In genomic region chr21:15026370-15026769, GRCh38 we compare ENCODE assay signal across 20 cellular contexts. TPM values are rescaled to one million over a fixed set of nuclear protein-coding genes. Genes with fewer than 3 reads are reported as not detected.
DNase-seq lines count a peak whose midpoint lies in the region; ATAC-seq, FAIRE-seq and TF ChIP-seq lines count a peak whose summit lies in the region.
"Had no signal": no experiment of that assay in that cellular context is flagged by ENCODE, and none has a peak within 500 bp of the region (broad histone marks: within the 10 kb centered on the region; RNA-seq: fewer than 3 reads in every experiment).

No MANE protein-coding gene starts in this region.

- H3K56ac ChIP-seq in IMR-90 (ENCODE audit: extremely low read depth, insufficient read depth, low read length) (no peak overlapping the region), H9 (ENCODE audit: insufficient read length, low read depth, low read length) (no peak overlapping the region)

- no CpG with 5 or more reads among the region's 2 CpGs for WGBS in IMR-90 (ENCODE audit: extremely low coverage in 2 of 2, insufficient read length in 1 of 2), 2 experiments
- no CpG with 5 or more reads among the region's 2 CpGs for WGBS in H9 (ENCODE audit: extremely low coverage, insufficient read length, low lambda C conversion rate)

- POLR2A ChIA-PET in IMR-90 (lab: Charles Lee; ENCODE audit: unreplicated experiment) = no interaction called here

- no peak for ATAC-seq in IMR-90 (ENCODE audit: low read depth)
- no peak for ATAC-seq in GM21529 (IDR thresholded peaks at IDR 0.05; ENCODE audit: unreplicated experiment)
- ATAC-seq: CD8-positive, alpha-beta T cell had no signal

- H3K4me2 ChIP-seq in IMR-90 (ENCODE audit: low read depth, low read length) = no peak overlapping the region
- H3K4me2 ChIP-seq in H9 (ENCODE audit: insufficient read depth, insufficient read length, low read length) = no peak overlapping the region
- H3K4me2 ChIP-seq: BLaER1 had no signal

- no TSS peak for BruUV-seq in IMR-90 (replicated peaks; lab: Mats Ljungman, UMichigan)

- no peak overlapping the region for H3K14ac ChIP-seq in IMR-90 (replicated peaks; ENCODE audit: low read depth, low read length)
- H3K14ac ChIP-seq in H9 (ENCODE audit: insufficient read depth, low read length) = no peak overlapping the region

- no peak overlapping the region for H3K4ac ChIP-seq in IMR-90 (ENCODE audit: low read depth, low read length)
- no peak overlapping the region for H3K4ac ChIP-seq in H9 (ENCODE audit: low read depth, low read length)

- DNase-seq in IMR-90 (no peak), kidney (no peak), nephron progenitor cell (no peak), H9 (no peak), H7 (no peak)
- DNase-seq: Caco-2; CD4-positive, CD25-positive, alpha-beta regulatory T cell; CD8-positive, alpha-beta T cell; DMS153; DND-41; GM23248; HFFc6 had no signal

- H3K9me3 Mint-ChIP-seq in nephron progenitor cell (peaks cover 21% of the 10 kb centered on the region), H9 (no peaks in the 10 kb centered on the region; a peak in 1 of 5 replicates)

- H2BK15ac ChIP-seq in IMR-90 (ENCODE audit: low read depth, low read length) = no peak overlapping the region
- H2BK15ac ChIP-seq in H9 (ENCODE audit: low read depth, low read length) = no peak overlapping the region

- no peak overlapping the region for H4K5ac ChIP-seq in IMR-90 (ENCODE audit: low read depth, low read length)
- H4K5ac ChIP-seq in H9 (ENCODE audit: insufficient read length, low read depth, low read length) = no peak overlapping the region

- CTCF ChIA-PET in IMR-90 (lab: Yijun Ruan, JAX) = no interaction called here

- H3K27ac Mint-ChIP-seq in nephron progenitor cell = peak overlapping the region; percentile 24
- no peak overlapping the region for H3K27ac Mint-ChIP-seq in H9
- H3K27ac Mint-ChIP-seq: B cell; CD8-positive, alpha-beta T cell; HFFc6 had no signal

- H3K79me2 ChIP-seq in H9 (ENCODE audit: insufficient read depth, low read length) = no peaks in the 10 kb centered on the region

- peaks cover 20% of the 10 kb centered on the region for H3K4me1 Mint-ChIP-seq in nephron progenitor cell
- H3K4me1 Mint-ChIP-seq in H9 = peaks cover 0 to 7% of the 10 kb centered on the region in 2 experiments; a peak in 3 of 4 replicates

- H3K18ac ChIP-seq in IMR-90 (ENCODE audit: low read depth, low read length) = no peak overlapping the region
- no peak overlapping the region for H3K18ac ChIP-seq in H9 (ENCODE audit: insufficient read length, low read depth, low read length)

- H4K91ac ChIP-seq in IMR-90 (ENCODE audit: insufficient read depth, low read depth, low read length) (no peak overlapping the region), H9 (ENCODE audit: insufficient read length, low read depth, low read length) (no peak overlapping the region)

- no peak for TF ChIP-seq RAD21 in IMR-90 (IDR thresholded peaks at IDR 0.05; ENCODE audit: low read length)

- H3K36me3 Mint-ChIP-seq in nephron progenitor cell (ENCODE audit: low read depth) (peaks cover 75% of the 10 kb centered on the region), H9 (ENCODE audit: insufficient read depth in 1 of 3, low read depth in 3 of 3) (peaks cover 0 to 6% (median 0%) of the 10 kb centered on the region in 3 experiments; a peak in 3 of 7 replicates)

- no peak overlapping the region for H3K23ac ChIP-seq in IMR-90 (ENCODE audit: low read depth, low read length)
- H3K23ac ChIP-seq in H9 (ENCODE audit: insufficient read length, low read depth, low read length) = no peak overlapping the region

- no peaks in the 10 kb centered on the region for H3K23me2 ChIP-seq in H9 (ENCODE audit: insufficient read length, low read depth, low read length, poor library complexity, severe bottlenecking)

- H4K8ac ChIP-seq in IMR-90 (ENCODE audit: low read depth in 2 of 2, low read length in 2 of 2) = no peak overlapping the region
- H4K8ac ChIP-seq in H9 (replicated peaks; ENCODE audit: insufficient read length, low read depth, low read length) = no peak overlapping the region

- H2AK9ac ChIP-seq in IMR-90 (replicated peaks; ENCODE audit: low read depth, low read length, poor library complexity) = no peak overlapping the region

- H2AFZ ChIP-seq in IMR-90 (replicated peaks; ENCODE audit: low read length, poor library complexity) (no peak overlapping the region), H9 (ENCODE audit: low read length) (no peak overlapping the region)
- H2AFZ ChIP-seq: GM23248 had no signal

- peaks cover 5% of the 10 kb centered on the region; the same call in 1 of the 2 replicates for H3K36me3 ChIP-seq in IMR-90 (ENCODE audit: control insufficient read depth, insufficient read depth, low read length)
- no peaks in the 10 kb centered on the region for H3K36me3 ChIP-seq in kidney (ENCODE audit: control insufficient read depth in 1 of 2, insufficient read depth in 2 of 2, low read length in 2 of 2)
- no peaks in the 10 kb centered on the region for H3K36me3 ChIP-seq in H7 (replicated peaks; ENCODE audit: control insufficient read depth, insufficient read depth, low read length)
- H3K36me3 ChIP-seq: HAP-1 had no signal

- no peak overlapping the region for H2BK120ac ChIP-seq in IMR-90 (ENCODE audit: low read depth, low read length)
- H2BK120ac ChIP-seq in H9 (ENCODE audit: low read depth, low read length, poor library complexity, severe bottlenecking) = no peak overlapping the region

- TF ChIP-seq POLR2A in IMR-90 (IDR thresholded peaks at IDR 0.05; ENCODE audit: low read depth, low read length) = no peak

- H3K9me3 ChIP-seq in IMR-90 (ENCODE audit: control insufficient read depth, insufficient read depth, low read length) (peaks cover 2% of the 10 kb centered on the region; the same call in 1 of the 2 replicates), kidney (ENCODE audit: control insufficient read depth in 1 of 2, low read length in 2 of 2) (no peaks in the 10 kb centered on the region), H9 (ENCODE audit: control insufficient read depth, low read depth, low read length) (no peaks in the 10 kb centered on the region)
- H3K9me3 ChIP-seq: BLaER1, Caco-2, HAP-1 had no signal

- H3K27ac ChIP-seq in IMR-90 (ENCODE audit: insufficient read depth, low read length) (no peak overlapping the region), kidney (ENCODE audit: low read depth in 2 of 2, low read length in 2 of 2) (no peak overlapping the region), H9 (ENCODE audit: insufficient read length, low read depth, low read length) (no peak overlapping the region)
- H3K27ac ChIP-seq: BLaER1, C4-2B, GM23248 had no signal

- H3K27me3 Mint-ChIP-seq in nephron progenitor cell (ENCODE audit: low read depth, poor library complexity) (no peaks in the 10 kb centered on the region), H9 (ENCODE audit: low read depth) (no peaks in the 10 kb centered on the region)
- H3K27me3 Mint-ChIP-seq: B cell had no signal

- H2AK5ac ChIP-seq in IMR-90 (ENCODE audit: low read depth, low read length) (no peak overlapping the region), H9 (ENCODE audit: insufficient read length, low read length) (no peak overlapping the region)

- H3K4me1 ChIP-seq in IMR-90 (ENCODE audit: control insufficient read depth, insufficient read depth, low read length) = no peaks in the 10 kb centered on the region; the same call in 1 of the 2 replicates
- peaks cover 0 to 2% of the 10 kb centered on the region in 2 donors for H3K4me1 ChIP-seq in kidney (ENCODE audit: control insufficient read depth in 1 of 2, insufficient read depth in 1 of 2, low read depth in 1 of 2, low read length in 2 of 2)
- no peaks in the 10 kb centered on the region for H3K4me1 ChIP-seq in H9 (ENCODE audit: insufficient read depth, low read length)
- H3K4me1 ChIP-seq: HAP-1 had no signal

- H3K9me1 ChIP-seq in IMR-90 (ENCODE audit: insufficient read depth, low read length) = 0 out of 2 replicates have a peak, but pooled peaks cover 3% of the 10 kb centered on the region

- H2BK12ac ChIP-seq in H9 (ENCODE audit: insufficient read length, low read depth, low read length) = no peak overlapping the region

- H3K9ac ChIP-seq in IMR-90 (ENCODE audit: low read depth, low read length) (no peak overlapping the region), kidney (ENCODE audit: low read length in 2 of 2) (no peak overlapping the region), H9 (ENCODE audit: extremely low read depth, insufficient read length, low read length) (no peak overlapping the region)
- H3K9ac ChIP-seq: BLaER1, GM23248 had no signal

- FAIRE-seq in kidney (lab: Jason Lieb, UNC) = peak; percentile 53
- FAIRE-seq: G401.6, GM12892, H1 had no signal

- in situ Hi-C loops in IMR-90 (cut with MboI; ENCODE audit: low sequenced_read_pairs) = no loop called here

- H2BK20ac ChIP-seq in IMR-90 (ENCODE audit: low read depth, low read length) (no peak overlapping the region), H9 (ENCODE audit: low read depth, low read length, poor library complexity, severe bottlenecking) (no peak overlapping the region)

- H4K20me1 ChIP-seq in IMR-90 (ENCODE audit: insufficient read depth, low read length) (peaks cover 19% of the 10 kb centered on the region; the same call in 1 of the 2 replicates), H9 (ENCODE audit: control insufficient read depth, insufficient read depth, insufficient read length) (no peaks in the 10 kb centered on the region)

- H3K79me1 ChIP-seq in IMR-90 (ENCODE audit: low read depth in 1 of 2, low read length in 2 of 2) (peaks cover 33 to 63% of the 10 kb centered on the region in 2 experiments), H9 (ENCODE audit: insufficient read depth, low read depth, low read length, poor library complexity, severe bottlenecking) (no peaks in the 10 kb centered on the region)

- H3T11ph ChIP-seq in H9 (ENCODE audit: low read length) = no peak overlapping the region

- H3K4me3 Mint-ChIP-seq in nephron progenitor cell (no peak overlapping the region), H9 (no peak overlapping the region)
- H3K4me3 Mint-ChIP-seq: B cell; CD4-positive, CD25-positive, alpha-beta regulatory T cell; CD8-positive, alpha-beta T cell; HFFc6 had no signal

- H2BK5ac ChIP-seq in IMR-90 (ENCODE audit: low read depth, low read length, poor library complexity, severe bottlenecking) (no peak overlapping the region), H9 (ENCODE audit: insufficient read length, low read length) (no peak overlapping the region)

- intact Hi-C loops in IMR-90 (cut with micrococcal nuclease) (no loop called here), kidney (cut with DNase I) (no loop called here)

- dilution Hi-C loops in IMR-90 (cut with HindIII; ENCODE audit: low sequenced_read_pairs, unreplicated experiment) = no loop called here

- H3K4me3 ChIP-seq in IMR-90 (ENCODE audit: insufficient read depth, low read depth, low read length) (no peak overlapping the region), kidney (ENCODE audit: low read length in 2 of 2) (no peak overlapping the region), H7 (ENCODE audit: insufficient read depth, low read depth, low read length) (no peak overlapping the region)
- H3K4me3 ChIP-seq: BLaER1, GM23248, HAP-1 had no signal

- TF ChIP-seq CTCF in IMR-90 (conservative IDR thresholded peaks at IDR 0.05; ENCODE audit: low read depth, low read length) (no peak), kidney (IDR thresholded peaks at IDR 0.05; ENCODE audit: borderline replicate concordance, extremely low read depth, insufficient read depth) (no peak), nephron progenitor cell (IDR thresholded peaks at IDR 0.05) (no peak), H9 (conservative IDR thresholded peaks at IDR 0.05) (no peak)

- H3K27me3 ChIP-seq in IMR-90 (ENCODE audit: control insufficient read depth, insufficient read depth, low read length) (no peaks in the 10 kb centered on the region), H9 (ENCODE audit: insufficient read depth, low read length) (no peaks in the 10 kb centered on the region), H7 (ENCODE audit: control insufficient read depth, insufficient read depth, low read length) (no peaks in the 10 kb centered on the region)
- H3K27me3 ChIP-seq: BLaER1 had no signal

RNA-seq across cellular contexts. Expression of gene NRIP1, which starts 38.4 kb away (rescaled TPM):
- total RNA-seq in IMR-90 (2012; rRNA removed) (73.8 and 85.3 TPM in 2 replicates), kidney (60.4 TPM), H9 (2021) (9.8 and 10.4 TPM in 2 replicates)
- polyA plus RNA-seq in IMR-90 (2012; rRNA removed) (8.5 and 9.6 TPM in 2 replicates), kidney (ENCODE audit: insufficient read depth, low read depth, low replicate concordance) (7.4 TPM)
- 1.4 and 1.5 TPM in 2 replicates for polyA plus RNA-seq in IMR-90 (2012; cell fraction: cytosol; rRNA removed)
- 1.7 and 17.8 TPM in 2 replicates for polyA plus RNA-seq in IMR-90 (2012; cell fraction: nucleus; rRNA removed; ENCODE audit: low replicate concordance)
- total RNA-seq in H7 (2014; rRNA removed; shearing (Covaris generic)) = 16.6 and 17.5 TPM in 2 replicates
